ENCODE assay signal across 1 cellular context in the genomic region with DNA sequence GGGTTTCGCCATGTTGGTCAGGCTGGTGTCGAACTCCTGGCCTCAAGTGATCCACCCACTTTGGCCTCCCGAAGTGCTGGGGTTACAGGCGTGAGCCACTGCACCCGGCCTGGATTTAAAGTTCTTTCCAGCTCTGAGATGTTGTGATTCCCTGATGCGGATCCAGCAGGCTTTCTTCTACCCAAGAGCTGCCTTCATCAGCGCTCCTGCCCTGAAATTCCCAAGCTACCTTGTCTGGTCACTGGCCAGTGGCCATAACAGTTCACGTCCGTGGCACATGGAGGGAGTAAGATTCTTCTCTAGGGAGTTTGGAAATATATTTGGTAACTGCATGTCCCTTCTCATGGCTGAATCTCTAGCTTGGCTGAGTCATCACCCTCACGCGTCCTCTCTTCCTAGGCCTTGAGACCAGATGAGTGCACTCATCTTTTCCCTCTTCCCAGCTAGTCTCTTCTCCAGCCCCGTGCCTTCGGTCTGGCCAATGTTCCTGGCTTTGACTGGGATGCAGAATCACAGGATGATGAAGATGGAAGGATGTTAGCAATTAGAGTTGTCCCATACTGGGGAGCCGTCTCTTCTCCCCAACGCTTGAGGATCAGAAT.
TF ChIP-seq lines count a peak whose summit lies in the region.

No MANE protein-coding gene starts in this region.

TF ChIP-seq in IMR-90, 13 proteins besides CTCF, POLR2A, EP300 and RAD21:
- TF ChIP-seq SMC3 (IDR thresholded peaks at IDR 0.05; ENCODE audit: low read depth, low read length) (no peak), RCOR1 (IDR thresholded peaks at IDR 0.05; ENCODE audit: insufficient replicate concordance, low read length) (no peak), RFX5 (IDR thresholded peaks at IDR 0.05; ENCODE audit: low read depth, low read length) (no peak), ELK1 (IDR thresholded peaks at IDR 0.05; ENCODE audit: borderline replicate concordance, low read depth, low read length) (no peak), CEBPB (IDR thresholded peaks at IDR 0.05; ENCODE audit: low read depth, low read length) (no peak), NFE2L2 (IDR thresholded peaks at IDR 0.05; ENCODE audit: low read depth, low read length) (no peak), FOS (IDR thresholded peaks at IDR 0.05; ENCODE audit: low read depth, low read length) (no peak), MAZ (IDR thresholded peaks at IDR 0.05; ENCODE audit: borderline replicate concordance, low read depth, low read length) (no peak), MXI1 (IDR thresholded peaks at IDR 0.05; ENCODE audit: borderline replicate concordance, low read depth, low read length) (no peak), CHD1 (IDR thresholded peaks at IDR 0.05; ENCODE audit: low read depth, low read length) (no peak), MAFK (IDR thresholded peaks at IDR 0.05; ENCODE audit: low read depth, low read length) (no peak)
- TF ChIP-seq, protein P1, sequence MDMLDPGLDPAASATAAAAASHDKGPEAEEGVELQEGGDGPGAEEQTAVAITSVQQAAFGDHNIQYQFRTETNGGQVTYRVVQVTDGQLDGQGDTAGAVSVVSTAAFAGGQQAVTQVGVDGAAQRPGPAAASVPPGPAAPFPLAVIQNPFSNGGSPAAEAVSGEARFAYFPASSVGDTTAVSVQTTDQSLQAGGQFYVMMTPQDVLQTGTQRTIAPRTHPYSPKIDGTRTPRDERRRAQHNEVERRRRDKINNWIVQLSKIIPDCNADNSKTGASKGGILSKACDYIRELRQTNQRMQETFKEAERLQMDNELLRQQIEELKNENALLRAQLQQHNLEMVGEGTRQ (IDR thresholded peaks at IDR 0.05; ENCODE audit: low read depth, low read length), result no peak
